ENCODE assay signal across 8 cellular contexts in the genomic region with DNA sequence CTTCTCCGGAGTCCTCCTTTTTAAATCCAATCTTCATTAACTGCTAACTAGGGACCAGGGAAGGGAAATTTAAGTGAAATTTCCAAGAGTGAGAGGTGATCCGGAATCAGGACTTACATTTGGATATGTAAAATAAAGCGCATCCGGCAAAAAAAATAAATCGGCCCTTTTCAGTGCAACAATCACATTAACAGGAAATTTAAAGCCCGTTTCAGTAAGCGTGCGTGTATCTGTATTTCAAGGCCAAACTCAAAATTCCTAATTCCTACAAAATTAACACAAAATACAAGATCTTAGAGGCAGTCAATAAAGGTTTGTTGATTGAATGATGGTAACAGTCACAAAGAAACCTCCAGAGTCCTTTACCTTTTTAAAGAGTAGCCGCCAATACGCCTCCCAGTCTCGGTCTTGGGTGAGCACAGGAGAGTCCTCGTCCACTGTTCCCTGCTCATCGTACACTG. TPM values are rescaled to one million over a fixed set of nuclear protein-coding genes. Genes with fewer than 3 reads are reported as not detected.
DNase-seq lines count a peak whose midpoint lies in the region; ATAC-seq and TF ChIP-seq lines count a peak whose summit lies in the region.

No MANE protein-coding gene starts in this region.

- WGBS in right cardiac atrium = 2% methylated on average over 13 of the region's 13 CpGs
- WGBS in smooth muscle cell (ENCODE audit: low lambda C conversion rate) = 1% methylated on average over 13 of the region's 13 CpGs

- peak overlapping the region; percentile 93 for H3K27ac Mint-ChIP-seq in activated B cell treated with CpG ODN at 0.5 μM for 24 hours

- H3K4me1 ChIP-seq in HCT116 (ENCODE audit: control insufficient read depth in 1 of 2, insufficient read depth in 2 of 2, low read length in 2 of 2) (peaks cover 19 to 33% of the 10 kb centered on the region in 2 experiments), right cardiac atrium (ENCODE audit: control insufficient read depth, insufficient read depth, low read length) (peaks cover 3% of the 10 kb centered on the region), smooth muscle cell (ENCODE audit: low read depth) (peaks cover 25% of the 10 kb centered on the region)

- H3K27ac ChIP-seq in HCT116 (ENCODE audit: low read depth, low read length) = peak overlapping the region; percentile 92
- H3K27ac ChIP-seq in right cardiac atrium (ENCODE audit: low read length) = peak overlapping the region; percentile 24
- H3K27ac ChIP-seq in smooth muscle cell (ENCODE audit: low read depth) = peak overlapping the region; percentile 72

- H3K79me2 ChIP-seq in HCT116 (ENCODE audit: insufficient read depth, low read length) (peaks cover 89% of the 10 kb centered on the region), smooth muscle cell (ENCODE audit: low read depth) (peaks cover 53% of the 10 kb centered on the region)

- TF ChIP-seq CTCF in HCT116 (IDR thresholded peaks at IDR 0.05 in 2 of 3, conservative IDR thresholded peaks at IDR 0.05 in 1 of 3; ENCODE audit: borderline replicate concordance in 1 of 3, insufficient read depth in 1 of 3, low read depth in 2 of 3, low read length in 2 of 3) = no peak
- no peak for TF ChIP-seq CTCF in activated B cell treated with CpG ODN at 0.5 μM for 24 hours (IDR thresholded peaks at IDR 0.05)
- no peak for TF ChIP-seq CTCF in smooth muscle cell (IDR thresholded peaks at IDR 0.05; ENCODE audit: borderline replicate concordance, insufficient read depth, poor library complexity, severe bottlenecking)

- BruUV-seq in HCT116 (replicated peaks; lab: Mats Ljungman, UMichigan) = TSS peak; percentile 48

- peaks cover 6% of the 10 kb centered on the region; the same call in 1 of the 2 replicates for H4K20me1 ChIP-seq in HCT116 (ENCODE audit: insufficient read depth)
- H4K20me1 ChIP-seq in smooth muscle cell (ENCODE audit: low read depth) = no peaks in the 10 kb centered on the region

- TF ChIP-seq POLR2A in HCT116 (IDR thresholded peaks at IDR 0.05; ENCODE audit: borderline replicate concordance, extremely low read depth, insufficient read depth, insufficient read length) = no peak

- H3K9me3 ChIP-seq in HCT116 (ENCODE audit: control insufficient read depth in 1 of 2, insufficient read depth in 1 of 2, low read depth in 1 of 2, low read length in 2 of 2) (no peaks in the 10 kb centered on the region), right cardiac atrium (ENCODE audit: control insufficient read depth, low read length) (no peaks in the 10 kb centered on the region), smooth muscle cell (replicated peaks; ENCODE audit: low read depth) (no peaks in the 10 kb centered on the region)

- DNase-seq in HCT116 (ENCODE audit: low read depth, low spot score) (no peak), activated B cell treated with CpG ODN at 0.5 μM for 24 hours (no peak), right cardiac atrium (no peak), smooth muscle cell (lab: John Stamatoyannopoulos, UW; ENCODE audit: unreplicated experiment) (no peak), NCI-H1092 treated with DMSO at 0.1 percent for 48 hours (lab: John Stamatoyannopoulos, UW) (no peak), NCI-H187 treated with DMSO at 0.1 percent for 48 hours (lab: John Stamatoyannopoulos, UW) (no peak)
- DNase-seq in activated CD4-positive, alpha-beta T cell treated with anti-CD3 and anti-CD28 coated beads, Interleukin-2, amount 50 U/mL, for 4 hours = no peak

- intact Hi-C loops in HCT116 (cut with micrococcal nuclease) (loop anchor here (2.0 to 5.0 kb wide), 3 partner anchors 166 to 396 kb away; partner anchors contain the start of gene MYOZ1), activated B cell treated with CpG ODN at 0.5 μM for 24 hours (cut with micrococcal nuclease) (loop anchor here (2.0 to 10.0 kb wide), 2 partner anchors 378 to 552 kb away; partner anchors contain the start of gene MCU), right cardiac atrium (cut with DNase I) (no loop called here)

- H3K9me3 Mint-ChIP-seq in activated B cell treated with CpG ODN at 0.5 μM for 24 hours = no peaks in the 10 kb centered on the region

- H3K4me2 ChIP-seq in HCT116 (ENCODE audit: low read length) (peak overlapping the region; percentile 84), smooth muscle cell (peak overlapping the region; percentile 93)

- peaks cover 34 to 56% of the 10 kb centered on the region in 2 experiments for H3K36me3 ChIP-seq in HCT116 (ENCODE audit: control insufficient read depth in 1 of 2, insufficient read depth in 2 of 2, low read length in 2 of 2)
- peaks cover 11% of the 10 kb centered on the region for H3K36me3 ChIP-seq in smooth muscle cell (ENCODE audit: low read depth)

- H3K4me3 ChIP-seq in HCT116 (replicated peaks in 1 of 2; ENCODE audit: low read depth in 1 of 2, low read length in 2 of 2) (peak overlapping the region; percentile 67 to 86), right cardiac atrium (ENCODE audit: low read length) (peak overlapping the region; percentile 68), smooth muscle cell (peak overlapping the region; percentile 70)

- no peaks in the 10 kb centered on the region for H3K27me3 Mint-ChIP-seq in activated B cell treated with CpG ODN at 0.5 μM for 24 hours

- no peaks in the 10 kb centered on the region for H3K9me2 ChIP-seq in HCT116 (ENCODE audit: insufficient read depth)

- H3K36me3 Mint-ChIP-seq in activated B cell treated with CpG ODN at 0.5 μM for 24 hours (ENCODE audit: low read depth) = peaks cover 76% of the 10 kb centered on the region

- H2AFZ ChIP-seq in HCT116 (ENCODE audit: low read depth, low read length, poor library complexity, severe bottlenecking) (no peak overlapping the region), smooth muscle cell (ENCODE audit: low read depth) (peak overlapping the region; percentile 67)

- TF ChIP-seq RAD21 in HCT116 (IDR thresholded peaks at IDR 0.05; ENCODE audit: low read depth) = no peak

- no peaks in the 10 kb centered on the region for H3K27me3 ChIP-seq in HCT116 (ENCODE audit: insufficient read depth, low read length)
- no peaks in the 10 kb centered on the region for H3K27me3 ChIP-seq in right cardiac atrium (ENCODE audit: control insufficient read depth, insufficient read depth)
- H3K27me3 ChIP-seq in smooth muscle cell (ENCODE audit: low read depth) = no peaks in the 10 kb centered on the region

- peaks cover 50% of the 10 kb centered on the region for H3K4me1 Mint-ChIP-seq in activated B cell treated with CpG ODN at 0.5 μM for 24 hours

- RAD21 ChIA-PET in HCT116 (lab: Charles Lee; ENCODE audit: low non-redundant PET in 1 of 2, low total read pairs in 2 of 2, uncharacterized antibody in 2 of 2, unreplicated experiment in 2 of 2) = no interaction called here

- H3K9ac ChIP-seq in HCT116 (ENCODE audit: low read length) = peak overlapping the region; percentile 85
- H3K9ac ChIP-seq in smooth muscle cell (ENCODE audit: low read depth) = peak overlapping the region; percentile 57

- H3K4me3 Mint-ChIP-seq in activated B cell treated with CpG ODN at 0.5 μM for 24 hours = peak overlapping the region; percentile 93

- ATAC-seq in HCT116 (no peak), activated B cell treated with CpG ODN at 0.5 μM for 24 hours (ENCODE audit: low read depth) (no peak), right cardiac atrium (no peak), HG03520 (IDR thresholded peaks at IDR 0.05; ENCODE audit: unreplicated experiment) (no peak)

- CTCF ChIA-PET in HCT116 (lab: Charles Lee) (interaction anchor here (1.0 to 1.4 kb wide), 3 partner anchors 12 to 152 kb away, joined by 3 to 5 read pairs (median 3); no protein-coding TSS in a partner anchor), activated B cell treated with CpG ODN at 0.5 μM for 24 hours (lab: Charles Lee) (no interaction called here)

- POLR2A ChIA-PET in HCT116 (lab: Charles Lee) (interaction anchor here (0.8 to 2.6 kb wide), 9 partner anchors 8 to 971 kb away, joined by 3 to 14 read pairs (median 4); partner anchors contain the start of gene PPP3CB), activated B cell treated with CpG ODN at 0.5 μM for 24 hours (lab: Charles Lee) (interaction anchor here (0.9 to 2.3 kb wide), 7 partner anchors 10 to 535 kb away, joined by 3 to 18 read pairs (median 4); partner anchors contain the start of genes CHCHD1, NUDT13 and PPP3CB)

- H3F3A ChIP-seq in smooth muscle cell (ENCODE audit: low read depth) = peaks cover 29% of the 10 kb centered on the region

TF ChIP-seq in HCT116, 20 proteins besides CTCF, POLR2A, EP300 and RAD21 (continues in another document):
- no peak for TF ChIP-seq YY1 (IDR thresholded peaks at IDR 0.05; ENCODE audit: extremely low read depth, insufficient replicate concordance, low read depth, low read length)
- TF ChIP-seq SIN3A (IDR thresholded peaks at IDR 0.05; ENCODE audit: low read depth) = no peak
- no peak for TF ChIP-seq POLR2AphosphoS5 (IDR thresholded peaks at IDR 0.05; ENCODE audit: low read depth, low read length)
- no peak for TF ChIP-seq FOSL1 (IDR thresholded peaks at IDR 0.05; ENCODE audit: low read depth)
- TF ChIP-seq ELF1 (IDR thresholded peaks at IDR 0.05; ENCODE audit: borderline replicate concordance, low read depth) = no peak

RNA-seq across cellular contexts. Expression of gene DNAJC9, which starts 0.7 kb away (rescaled TPM):
- total RNA-seq in HCT116 (2021; ENCODE audit: unreplicated experiment) = 40.3 TPM
- 27.4 and 31.2 TPM in 2 replicates for polyA plus RNA-seq in HCT116 (2012)
- 22.8 and 24.4 TPM in 2 replicates for total RNA-seq in activated B cell treated with CpG ODN at 0.5 μM for 24 hours
- total RNA-seq in right cardiac atrium = 10 to 100 TPM in 2 of 4 donors, 1 to 10 TPM in 2; 7.9 to 10.6 (median 10.2) TPM
- 6.5 TPM for polyA plus RNA-seq in right cardiac atrium
- total RNA-seq in smooth muscle cell = 22.1 and 32.1 TPM in 2 replicates
- 19.7 and 22.1 TPM in 2 replicates for polyA plus RNA-seq in smooth muscle cell

RNA-seq across cellular contexts. Expression of gene MRPS16, which starts 6.1 kb away (rescaled TPM):
- total RNA-seq in HCT116 (2021; ENCODE audit: unreplicated experiment) (122 TPM), activated B cell treated with CpG ODN at 0.5 μM for 24 hours (85.9 and 88.5 TPM in 2 replicates), right cardiac atrium (10 to 100 TPM; 66.9 to 85.1 (median 79.3) TPM), smooth muscle cell (37.4 and 42.1 TPM in 2 replicates)
- 120 and 122 TPM in 2 replicates for polyA plus RNA-seq in HCT116 (2012)
- polyA plus RNA-seq in right cardiac atrium (80.0 TPM), smooth muscle cell (82.6 and 93.5 TPM in 2 replicates)

Comparison
In these comparisons a context has a peak if more than half of its experiments do, and no peak if none do; other contexts are left out.
1. H3K27ac ChIP-seq: peak in every context shown above with its lines; median percentile 92 in HCT116; 72 in smooth muscle cell; 24 in right cardiac atrium.
2. intact Hi-C loops: an anchor here in HCT116 (2.0 to 5.0 kb wide) and activated B cell treated with CpG ODN at 0.5 μM for 24 hours (2.0 to 10.0 kb wide); none called in right cardiac atrium.